38 cellular contexts compared by ENCODE assay signal in genomic region chr5:76065258-76065657, GRCh38. TPM values are rescaled to one million over a fixed set of nuclear protein-coding genes. Genes with fewer than 3 reads are reported as not detected.
"Had no signal": no experiment of that assay in that cellular context is flagged by ENCODE, and none has a peak within 500 bp of the region (broad histone marks: within the 10 kb centered on the region; RNA-seq: fewer than 3 reads in every experiment).

No MANE protein-coding gene starts in this region.

- FAIRE-seq: bronchial epithelial cell, TTC549 had no signal

- H3K9me3 Mint-ChIP-seq: activated B cell treated with CpG ODN at 0.5 μM for 24 hours; activated CD4-positive, alpha-beta memory T cell treated with anti-CD3 and anti-CD28 coated beads, Interleukin-2, amount 10 ng/mL, durations not matched to agents 7 days and 5 days; activated CD4-positive, alpha-beta T cell treated with anti-CD3 and anti-CD28 coated beads, Interleukin-2, amount 10 ng/mL, durations not matched to agents 7 days and 5 days; activated naive CD4-positive, alpha-beta T cell treated with anti-CD3 and anti-CD28 coated beads, Interleukin-2, amount 10 ng/mL, durations not matched to agents 7 days and 5 days; activated naive CD4-positive, alpha-beta T cell treated with anti-CD3 and anti-CD28 coated beads, Interleukin-2, amount 50 U/mL, for 24 hours; activated naive CD8-positive, alpha-beta T cell treated with anti-CD3 and anti-CD28 coated beads, Interleukin-2, amount 10 ng/mL, durations not matched to agents 7 days and 5 days; activated naive CD8-positive, alpha-beta T cell treated with anti-CD3 and anti-CD28 coated beads, Interleukin-2, amount 50 U/mL, for 24 hours; activated T-cell treated with anti-CD3 and anti-CD28 coated beads, Interleukin-2, amount 50 U/mL, for 24 hours; activated T-helper 2 cell treated with anti-CD3 and anti-CD28 coated beads, Interferon-gamma antibody, Interleukin-2, Interleukin-4, amounts not matched to agents 10 μg/mL and 5 μg/mL and 100 μg/mL, durations not matched to agents 14 hours and 24 hours and 36 hours; brain; central memory CD8-positive, alpha-beta T cell; T-helper 1 cell treated with Interleukin-12 subunit alpha and Interleukin-12 subunit beta and Interleukin-4 antibody, amounts not matched to agents 30 μg/mL and 1 μg/mL, for 36 hours; T-helper 2 cell treated with Interferon-gamma antibody and Interleukin-4, amounts not matched to agents 5 μg/mL and 100 μg/mL, for 36 hours had no signal

- H3K27me3 ChIP-seq: ascending aorta, cardiac muscle cell had no signal

- H3K4me1 Mint-ChIP-seq: activated B cell treated with CpG ODN at 0.5 μM for 24 hours; activated CD4-positive, alpha-beta memory T cell treated with anti-CD3 and anti-CD28 coated beads, Interleukin-2, amount 10 ng/mL, durations not matched to agents 7 days and 5 days; activated CD4-positive, alpha-beta T cell treated with anti-CD3 and anti-CD28 coated beads for 36 hours; activated naive CD4-positive, alpha-beta T cell treated with anti-CD3 and anti-CD28 coated beads, Interleukin-2, amount 10 ng/mL, durations not matched to agents 7 days and 5 days; activated naive CD4-positive, alpha-beta T cell treated with anti-CD3 and anti-CD28 coated beads, Interleukin-2, amount 50 U/mL, for 24 hours; activated naive CD8-positive, alpha-beta T cell treated with anti-CD3 and anti-CD28 coated beads, Interleukin-2, amount 10 ng/mL, durations not matched to agents 7 days and 5 days; activated naive CD8-positive, alpha-beta T cell treated with anti-CD3 and anti-CD28 coated beads, Interleukin-2, amount 50 U/mL, for 24 hours; brain had no signal

- ATAC-seq: activated CD4-positive, alpha-beta T cell treated with anti-CD3 and anti-CD28 coated beads for 36 hours; activated CD8-positive, alpha-beta memory T cell treated with anti-CD3 and anti-CD28 coated beads, Interleukin-2, amount 10 ng/mL, durations not matched to agents 7 days and 5 days; activated CD8-positive, alpha-beta T cell treated with anti-CD3 and anti-CD28 coated beads, Interleukin-2, amount 10 ng/mL, durations not matched to agents 7 days and 5 days; activated naive CD8-positive, alpha-beta T cell treated with anti-CD3 and anti-CD28 coated beads, Interleukin-2, amount 50 U/mL, for 24 hours had no signal

- H3K4me3 ChIP-seq: ascending aorta, cardiac muscle cell had no signal

- H3K4me1 ChIP-seq: ascending aorta had no signal

- H3K4me3 Mint-ChIP-seq: activated B cell treated with CpG ODN at 0.5 μM for 24 hours; activated CD4-positive, alpha-beta memory T cell treated with anti-CD3 and anti-CD28 coated beads, Interleukin-2, amount 10 ng/mL, durations not matched to agents 7 days and 5 days; activated CD4-positive, alpha-beta T cell treated with anti-CD3 and anti-CD28 coated beads for 36 hours; activated CD4-positive, alpha-beta T cell treated with anti-CD3 and anti-CD28 coated beads, Interleukin-2, amount 10 ng/mL, durations not matched to agents 7 days and 5 days; activated CD8-positive, alpha-beta memory T cell treated with anti-CD3 and anti-CD28 coated beads, Interleukin-2, amount 10 ng/mL, durations not matched to agents 7 days and 5 days; activated CD8-positive, alpha-beta T cell treated with anti-CD3 and anti-CD28 coated beads, Interleukin-2, amount 10 ng/mL, durations not matched to agents 7 days and 5 days; activated naive CD4-positive, alpha-beta T cell treated with anti-CD3 and anti-CD28 coated beads, Interleukin-2, amount 10 ng/mL, durations not matched to agents 7 days and 5 days; activated naive CD4-positive, alpha-beta T cell treated with anti-CD3 and anti-CD28 coated beads, Interleukin-2, amount 50 U/mL, for 24 hours; activated naive CD8-positive, alpha-beta T cell; activated naive CD8-positive, alpha-beta T cell treated with anti-CD3 and anti-CD28 coated beads, Interleukin-2, amount 10 ng/mL, durations not matched to agents 7 days and 5 days; activated naive CD8-positive, alpha-beta T cell treated with anti-CD3 and anti-CD28 coated beads, Interleukin-2, amount 50 U/mL, for 24 hours; activated T-cell treated with anti-CD3 and anti-CD28 coated beads, Interleukin-2, amount 50 U/mL, for 24 hours; brain; central memory CD8-positive, alpha-beta T cell; T-helper 1 cell treated with Interleukin-12 subunit alpha and Interleukin-12 subunit beta and Interleukin-4 antibody, amounts not matched to agents 30 μg/mL and 1 μg/mL, for 36 hours; T-helper 2 cell treated with Interferon-gamma antibody and Interleukin-4, amounts not matched to agents 5 μg/mL and 100 μg/mL, for 36 hours had no signal

- H3K9me3 ChIP-seq: ascending aorta had no signal

- H3K27ac ChIP-seq: ascending aorta, cardiac muscle cell, VCaP had no signal

- H3K36me3 Mint-ChIP-seq: activated CD8-positive, alpha-beta memory T cell treated with anti-CD3 and anti-CD28 coated beads, Interleukin-2, amount 10 ng/mL, durations not matched to agents 7 days and 5 days; activated naive CD4-positive, alpha-beta T cell treated with anti-CD3 and anti-CD28 coated beads, Interleukin-2, amount 10 ng/mL, durations not matched to agents 7 days and 5 days; activated naive CD4-positive, alpha-beta T cell treated with anti-CD3 and anti-CD28 coated beads, Interleukin-2, amount 50 U/mL, for 24 hours; activated naive CD8-positive, alpha-beta T cell; activated naive CD8-positive, alpha-beta T cell treated with anti-CD3 and anti-CD28 coated beads, Interleukin-2, amount 10 ng/mL, durations not matched to agents 7 days and 5 days; brain had no signal

- H3K27ac Mint-ChIP-seq: activated B cell treated with CpG ODN at 0.5 μM for 24 hours; activated CD4-positive, alpha-beta memory T cell treated with anti-CD3 and anti-CD28 coated beads, Interleukin-2, amount 10 ng/mL, durations not matched to agents 7 days and 5 days; activated CD4-positive, alpha-beta T cell treated with anti-CD3 and anti-CD28 coated beads for 36 hours; activated CD4-positive, alpha-beta T cell treated with anti-CD3 and anti-CD28 coated beads, Interleukin-2, amount 10 ng/mL, durations not matched to agents 7 days and 5 days; activated CD8-positive, alpha-beta memory T cell treated with anti-CD3 and anti-CD28 coated beads, Interleukin-2, amount 10 ng/mL, durations not matched to agents 7 days and 5 days; activated CD8-positive, alpha-beta T cell treated with anti-CD3 and anti-CD28 coated beads, Interleukin-2, amount 10 ng/mL, durations not matched to agents 7 days and 5 days; activated naive CD4-positive, alpha-beta T cell treated with anti-CD3 and anti-CD28 coated beads, Interleukin-2, amount 10 ng/mL, durations not matched to agents 7 days and 5 days; activated naive CD4-positive, alpha-beta T cell treated with anti-CD3 and anti-CD28 coated beads, Interleukin-2, amount 50 U/mL, for 24 hours; activated naive CD8-positive, alpha-beta T cell; activated naive CD8-positive, alpha-beta T cell treated with anti-CD3 and anti-CD28 coated beads, Interleukin-2, amount 10 ng/mL, durations not matched to agents 7 days and 5 days; activated naive CD8-positive, alpha-beta T cell treated with anti-CD3 and anti-CD28 coated beads, Interleukin-2, amount 50 U/mL, for 24 hours; activated T-cell treated with anti-CD3 and anti-CD28 coated beads, Interleukin-2, amount 50 U/mL, for 24 hours; activated T-helper 2 cell treated with anti-CD3 and anti-CD28 coated beads, Interferon-gamma antibody, Interleukin-2, Interleukin-4, amounts not matched to agents 10 μg/mL and 5 μg/mL and 100 μg/mL, durations not matched to agents 14 hours and 24 hours and 36 hours; brain; T-helper 1 cell treated with Interleukin-12 subunit alpha and Interleukin-12 subunit beta and Interleukin-4 antibody, amounts not matched to agents 30 μg/mL and 1 μg/mL, for 36 hours; T-helper 2 cell treated with Interferon-gamma antibody and Interleukin-4, amounts not matched to agents 5 μg/mL and 100 μg/mL, for 36 hours had no signal

- DNase-seq: activated B cell treated with CpG ODN at 0.5 μM for 24 hours; activated CD4-positive, alpha-beta memory T cell treated with anti-CD3 and anti-CD28 coated beads, Interleukin-2, amount 10 ng/mL, durations not matched to agents 7 days and 5 days; activated CD4-positive, alpha-beta T cell treated with anti-CD3 and anti-CD28 coated beads for 36 hours; activated CD4-positive, alpha-beta T cell treated with anti-CD3 and anti-CD28 coated beads for 48 hours; activated CD4-positive, alpha-beta T cell treated with anti-CD3 and anti-CD28 coated beads, Interleukin-2, amount 10 ng/mL, durations not matched to agents 7 days and 5 days; activated CD4-positive, alpha-beta T cell treated with anti-CD3 and anti-CD28 coated beads, Interleukin-2, amount 50 U/mL, for 48 hours; activated CD4-positive, CD25-positive, alpha-beta regulatory T cell treated with anti-CD3 and anti-CD28 coated beads, Interleukin-2, amount 50 U/mL, for 72 hours; activated CD8-positive, alpha-beta memory T cell treated with anti-CD3 and anti-CD28 coated beads for 24 hours; activated CD8-positive, alpha-beta memory T cell treated with anti-CD3 and anti-CD28 coated beads, Interleukin-2, amount 10 ng/mL, durations not matched to agents 7 days and 5 days; activated CD8-positive, alpha-beta memory T cell treated with anti-CD3 and anti-CD28 coated beads, Interleukin-2, amount 50 U/mL, for 48 hours; activated CD8-positive, alpha-beta T cell treated with anti-CD3 and anti-CD28 coated beads, Interleukin-2, amount 10 ng/mL, durations not matched to agents 7 days and 5 days; activated effector memory CD4-positive, alpha-beta T cell treated with Interleukin-2 at 50 U/mL for 16 hours; activated gamma-delta T cell; activated naive CD4-positive, alpha-beta T cell treated with anti-CD3 and anti-CD28 coated beads, Interleukin-2, amount 10 ng/mL, durations not matched to agents 7 days and 5 days; activated naive CD4-positive, alpha-beta T cell treated with Interleukin-2 at 50 U/mL for 16 hours; activated naive CD8-positive, alpha-beta T cell treated with anti-CD3 and anti-CD28 coated beads, Interleukin-2, amount 10 ng/mL, durations not matched to agents 7 days and 5 days; activated naive CD8-positive, alpha-beta T cell treated with anti-CD3 and anti-CD28 coated beads, Interleukin-2, amount 50 U/mL, for 24 hours; activated T-cell treated with anti-CD3 and anti-CD28 coated beads, Interleukin-2, amount 50 U/mL, for 24 hours; activated T-cell treated with anti-CD3 and anti-CD28 coated beads, Interleukin-2, amount 50 U/mL, for 48 hours; amygdala; anterior cingulate cortex; caudate nucleus; cerebellar nuclear complex; T-helper 1 cell; T-helper 2 cell; T-helper 9 cell had no signal

- H3K36me3 ChIP-seq: ascending aorta, cardiac muscle cell had no signal

RNA-seq across cellular contexts. Expression of gene SV2C, which starts 17.9 kb away (rescaled TPM):
- total RNA-seq: activated B cell treated with CpG ODN at 0.5 μM for 24 hours, ascending aorta, bronchial epithelial cell had no signal
